18 cellular contexts compared by ENCODE assay signal in genomic region chr2:37623409-37623808, GRCh38. TPM values are rescaled to one million over a fixed set of nuclear protein-coding genes. Genes with fewer than 3 reads are reported as not detected.
A peak's percentile ranks its signal among the peaks of the same experiment; 100 is the strongest.
DNase-seq lines count a peak whose midpoint lies in the region; ATAC-seq and TF ChIP-seq lines count a peak whose summit lies in the region.
"Had no signal": no experiment of that assay in that cellular context is flagged by ENCODE, and none has a peak within 500 bp of the region (broad histone marks: within the 10 kb centered on the region; RNA-seq: fewer than 3 reads in every experiment).

No MANE protein-coding gene starts in this region.

- H3K27me3 Mint-ChIP-seq in activated T-cell treated with anti-CD3 and anti-CD28 coated beads, Interleukin-2, amount 50 U/mL, for 24 hours: no peaks in the 10 kb centered on the region
- H3K27me3 Mint-ChIP-seq in activated naive CD8-positive, alpha-beta T cell treated with anti-CD3 and anti-CD28 coated beads, Interleukin-2, amount 50 U/mL, for 24 hours: no peaks in the 10 kb centered on the region

- no peak for DNase-seq in activated T-cell treated with anti-CD3 and anti-CD28 coated beads, Interleukin-2, amount 50 U/mL, for 24 hours
- no peak for DNase-seq in activated T-cell treated with anti-CD3 and anti-CD28 coated beads, Interleukin-2, amount 50 U/mL, for 1 hour
- no peak for DNase-seq in activated naive CD8-positive, alpha-beta T cell treated with anti-CD3 and anti-CD28 coated beads, Interleukin-2, amount 50 U/mL, for 24 hours
- no peak for DNase-seq in cardiac septum (ENCODE audit: low spot score)
- no peak for DNase-seq in effector CD8-positive, alpha-beta T cell (lab: John Stamatoyannopoulos, UW)
- no peak for DNase-seq in tibial nerve (ENCODE audit: low spot score in 2 of 2)
- DNase-seq: ACHN, DMS153, endodermal cell, NCI-H1105 treated with DMSO at 0.1 percent for 48 hours, NCI-H345, pancreas, WERI-Rb-1 had no signal

- H3K4me2 ChIP-seq in skeletal muscle satellite cell (ENCODE audit: low read length): peak overlapping the region; percentile 59

- peak; percentile 1 for ATAC-seq in HG03103 (IDR thresholded peaks at IDR 0.05; ENCODE audit: low read depth, unreplicated experiment)
- peak; percentile 26 for ATAC-seq in activated naive CD8-positive, alpha-beta T cell treated with anti-CD3 and anti-CD28 coated beads, Interleukin-2, amount 50 U/mL, for 24 hours

- H3K36me3 ChIP-seq in skeletal muscle satellite cell (ENCODE audit: insufficient read depth, low read length) (no peaks in the 10 kb centered on the region), tibial nerve (no peaks in the 10 kb centered on the region)
- H3K36me3 ChIP-seq: brain microvascular endothelial cell, pancreas, thoracic aorta, WERI-Rb-1 had no signal

- no peak overlapping the region for H3K4me3 ChIP-seq in skeletal muscle satellite cell (ENCODE audit: low read length)
- H3K4me3 ChIP-seq in tibial nerve: no peak overlapping the region
- H3K4me3 ChIP-seq: pancreas, thoracic aorta had no signal

- H3K27ac Mint-ChIP-seq in activated T-cell treated with anti-CD3 and anti-CD28 coated beads, Interleukin-2, amount 50 U/mL, for 24 hours: peak overlapping the region; percentile 95
- peak overlapping the region; percentile 89 for H3K27ac Mint-ChIP-seq in activated naive CD8-positive, alpha-beta T cell treated with anti-CD3 and anti-CD28 coated beads, Interleukin-2, amount 50 U/mL, for 24 hours
- H3K27ac Mint-ChIP-seq: endodermal cell had no signal

- H3K9ac ChIP-seq in skeletal muscle satellite cell (ENCODE audit: low read depth, low read length): peak overlapping the region; percentile 35

- H3K4me3 Mint-ChIP-seq in activated T-cell treated with anti-CD3 and anti-CD28 coated beads, Interleukin-2, amount 50 U/mL, for 24 hours: peak overlapping the region; percentile 54
- peak overlapping the region; percentile 73 for H3K4me3 Mint-ChIP-seq in activated naive CD8-positive, alpha-beta T cell treated with anti-CD3 and anti-CD28 coated beads, Interleukin-2, amount 50 U/mL, for 24 hours
- H3K4me3 Mint-ChIP-seq: activated T-helper 1 cell treated with anti-CD3 and anti-CD28 coated beads, Interleukin-12 subunit alpha, Interleukin-12 subunit beta, Interleukin-2, Interleukin-4 antibody, amounts not matched to agents 30 ng/mL and 10 ng/mL and 1 ng/mL, durations not matched to agents 14 hours and 24 hours and 36 hours; endodermal cell had no signal

- no peaks in the 10 kb centered on the region for H3K36me3 Mint-ChIP-seq in activated T-cell treated with anti-CD3 and anti-CD28 coated beads, Interleukin-2, amount 50 U/mL, for 24 hours (ENCODE audit: low read depth)
- H3K36me3 Mint-ChIP-seq in activated naive CD8-positive, alpha-beta T cell treated with anti-CD3 and anti-CD28 coated beads, Interleukin-2, amount 50 U/mL, for 24 hours (ENCODE audit: low read depth): no peaks in the 10 kb centered on the region

- H3K27me3 ChIP-seq in skeletal muscle satellite cell (ENCODE audit: control insufficient read depth, insufficient read depth, low read length) (no peaks in the 10 kb centered on the region), tibial nerve (no peaks in the 10 kb centered on the region)
- H3K27me3 ChIP-seq: brain microvascular endothelial cell, pancreas had no signal

- no peak for TF ChIP-seq POLR2A in tibial nerve (IDR thresholded peaks at IDR 0.05)

- no peaks in the 10 kb centered on the region for H3K9me3 ChIP-seq in skeletal muscle satellite cell (replicated peaks; ENCODE audit: low read length)
- no peaks in the 10 kb centered on the region for H3K9me3 ChIP-seq in tibial nerve
- H3K9me3 ChIP-seq: pancreas, thoracic aorta had no signal

- no peak overlapping the region for H3K27ac ChIP-seq in tibial nerve
- H3K27ac ChIP-seq: pancreas, thoracic aorta, WERI-Rb-1 had no signal

- no peak for TF ChIP-seq CTCF in tibial nerve (IDR thresholded peaks at IDR 0.05)

- H3K9me3 Mint-ChIP-seq in activated T-cell treated with anti-CD3 and anti-CD28 coated beads, Interleukin-2, amount 50 U/mL, for 24 hours: peaks cover 11% of the 10 kb centered on the region
- peaks cover 5% of the 10 kb centered on the region for H3K9me3 Mint-ChIP-seq in activated naive CD8-positive, alpha-beta T cell treated with anti-CD3 and anti-CD28 coated beads, Interleukin-2, amount 50 U/mL, for 24 hours
- H3K9me3 Mint-ChIP-seq: activated T-helper 1 cell treated with anti-CD3 and anti-CD28 coated beads, Interleukin-12 subunit alpha, Interleukin-12 subunit beta, Interleukin-2, Interleukin-4 antibody, amounts not matched to agents 30 ng/mL and 10 ng/mL and 1 ng/mL, durations not matched to agents 14 hours and 24 hours and 36 hours; endodermal cell had no signal

- TF ChIP-seq EP300 in tibial nerve (IDR thresholded peaks at IDR 0.05): no peak

- intact Hi-C loops in cardiac septum (cut with DNase I): no loop called here

- peaks cover 45% of the 10 kb centered on the region for H3K4me1 ChIP-seq in skeletal muscle satellite cell (ENCODE audit: control insufficient read depth, insufficient read depth, low read length)
- H3K4me1 ChIP-seq in tibial nerve: peaks cover 0 to 28% (median 10%) of the 10 kb centered on the region in 4 donors

- H3K4me1 Mint-ChIP-seq in activated T-cell treated with anti-CD3 and anti-CD28 coated beads, Interleukin-2, amount 50 U/mL, for 24 hours (ENCODE audit: low read depth): peaks cover 89% of the 10 kb centered on the region
- peaks cover 86% of the 10 kb centered on the region for H3K4me1 Mint-ChIP-seq in activated naive CD8-positive, alpha-beta T cell treated with anti-CD3 and anti-CD28 coated beads, Interleukin-2, amount 50 U/mL, for 24 hours
- H3K4me1 Mint-ChIP-seq: endodermal cell had no signal

RNA-seq across cellular contexts. Expression of gene CDC42EP3, which starts 48.0 kb away (rescaled TPM):
- 4.6 and 14.9 TPM in 2 replicates for total RNA-seq in skeletal muscle satellite cell (2012; rRNA removed)
- 194 TPM for total RNA-seq in cardiac septum
- total RNA-seq in tibial nerve: 10 to 100 TPM; 31.8 to 58.6 (median 40.2) TPM
